24 cellular contexts compared by ENCODE assay signal in the genomic region with DNA sequence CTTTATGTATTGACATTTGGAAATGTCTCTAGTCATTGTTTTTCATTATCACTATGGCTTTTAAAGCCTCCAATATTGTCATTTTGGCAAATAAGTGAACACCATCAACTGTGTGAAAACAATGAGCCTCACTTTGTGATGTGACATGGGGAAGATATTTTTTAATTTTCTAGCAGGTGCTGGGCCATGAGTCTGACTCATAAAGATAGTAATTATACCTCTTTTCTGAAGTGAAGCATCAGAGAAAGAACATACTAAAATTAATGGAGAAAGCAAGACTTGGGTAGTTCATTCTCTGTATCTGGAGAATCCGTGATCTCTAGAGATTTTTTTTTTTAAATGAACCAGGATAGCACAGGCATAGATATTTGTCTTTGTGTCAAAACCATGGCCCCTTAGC.
DNase-seq lines count a peak whose midpoint lies in the region; ATAC-seq and TF ChIP-seq lines count a peak whose summit lies in the region.
"Had no signal": no experiment of that assay in that cellular context is flagged by ENCODE, and none has a peak within 500 bp of the region (broad histone marks: within the 10 kb centered on the region; RNA-seq: fewer than 3 reads in every experiment).

No MANE protein-coding gene starts in this region.

- TF ChIP-seq CTCF in Caco-2 (IDR thresholded peaks at IDR 0.05; ENCODE audit: insufficient read depth in 1 of 2, low read depth in 1 of 2, low read length in 1 of 2, severe bottlenecking in 1 of 2, unreplicated experiment in 1 of 2), result no peak
- TF ChIP-seq CTCF in CD8-positive, alpha-beta T cell (IDR thresholded peaks at IDR 0.05), result no peak

- no TSS peak for BruUV-seq in Caco-2 (replicated peaks; lab: Mats Ljungman, UMichigan)

- H3K9me3 ChIP-seq in Caco-2, result no peaks in the 10 kb centered on the region
- no peaks in the 10 kb centered on the region for H3K9me3 ChIP-seq in CD8-positive, alpha-beta T cell (ENCODE audit: low read length)

- H3K36me3 Mint-ChIP-seq in Caco-2 (ENCODE audit: insufficient read depth, unreplicated experiment), result no peaks in the 10 kb centered on the region
- no peaks in the 10 kb centered on the region for H3K36me3 Mint-ChIP-seq in activated naive CD4-positive, alpha-beta T cell treated with anti-CD3 and anti-CD28 coated beads, Interleukin-2, amount 10 ng/mL, durations not matched to agents 7 days and 5 days
- H3K36me3 Mint-ChIP-seq in activated naive CD4-positive, alpha-beta T cell treated with anti-CD3 and anti-CD28 coated beads for 36 hours (ENCODE audit: low read depth), result no peaks in the 10 kb centered on the region
- no peaks in the 10 kb centered on the region for H3K36me3 Mint-ChIP-seq in CD8-positive, alpha-beta T cell
- H3K36me3 Mint-ChIP-seq: activated naive CD8-positive, alpha-beta T cell had no signal

- CTCF ChIA-PET in Caco-2 (lab: Charles Lee), result no interaction called here
- CTCF ChIA-PET in activated naive CD4-positive, alpha-beta T cell treated with anti-CD3 and anti-CD28 coated beads, Interleukin-2, amount 10 ng/mL, durations not matched to agents 7 days and 5 days (lab: Charles Lee), result no interaction called here
- CTCF ChIA-PET in activated naive CD4-positive, alpha-beta T cell treated with anti-CD3 and anti-CD28 coated beads for 36 hours (lab: Charles Lee), result no interaction called here
- CTCF ChIA-PET in CD8-positive, alpha-beta T cell (lab: Charles Lee), result no interaction called here

- peak overlapping the region; percentile 18 for H3K4me3 Mint-ChIP-seq in Caco-2 (ENCODE audit: unreplicated experiment)
- no peak overlapping the region for H3K4me3 Mint-ChIP-seq in activated naive CD4-positive, alpha-beta T cell treated with anti-CD3 and anti-CD28 coated beads, Interleukin-2, amount 10 ng/mL, durations not matched to agents 7 days and 5 days
- H3K4me3 Mint-ChIP-seq in activated naive CD4-positive, alpha-beta T cell treated with anti-CD3 and anti-CD28 coated beads for 36 hours, result no peak overlapping the region
- no peak overlapping the region for H3K4me3 Mint-ChIP-seq in CD8-positive, alpha-beta T cell
- H3K4me3 Mint-ChIP-seq: activated B cell treated with CpG ODN at 0.5 μM for 24 hours; activated CD8-positive, alpha-beta T cell treated with anti-CD3 and anti-CD28 coated beads, Interleukin-2, amount 10 ng/mL, durations not matched to agents 7 days and 5 days; activated naive CD8-positive, alpha-beta T cell; activated T-cell treated with anti-CD3 and anti-CD28 coated beads, Interleukin-2, amount 50 U/mL, for 4 hours; endodermal cell; GM23338; nephron progenitor cell had no signal

- H3K4me1 ChIP-seq in Caco-2, result peaks cover 28% of the 10 kb centered on the region
- H3K4me1 ChIP-seq in CD8-positive, alpha-beta T cell (ENCODE audit: insufficient read depth, low read length), result no peaks in the 10 kb centered on the region

- no peaks in the 10 kb centered on the region for H3K27me3 Mint-ChIP-seq in Caco-2 (ENCODE audit: insufficient read depth, unreplicated experiment)
- peaks cover 8% of the 10 kb centered on the region for H3K27me3 Mint-ChIP-seq in activated naive CD4-positive, alpha-beta T cell treated with anti-CD3 and anti-CD28 coated beads, Interleukin-2, amount 10 ng/mL, durations not matched to agents 7 days and 5 days
- H3K27me3 Mint-ChIP-seq in activated naive CD4-positive, alpha-beta T cell treated with anti-CD3 and anti-CD28 coated beads for 36 hours (ENCODE audit: low read depth), result no peaks in the 10 kb centered on the region
- H3K27me3 Mint-ChIP-seq in CD8-positive, alpha-beta T cell (ENCODE audit: low read depth), result peaks cover 3% of the 10 kb centered on the region
- H3K27me3 Mint-ChIP-seq: activated B cell treated with CpG ODN at 0.5 μM for 24 hours, progenitor cell of endocrine pancreas had no signal

- ATAC-seq in GM18907 (IDR thresholded peaks at IDR 0.05; ENCODE audit: unreplicated experiment) (peak; percentile 43), GM21786 (IDR thresholded peaks at IDR 0.05; ENCODE audit: unreplicated experiment) (peak; percentile 36), HG03354 (IDR thresholded peaks at IDR 0.05; ENCODE audit: poor library complexity, severe bottlenecking, unreplicated experiment) (peak; percentile 39), HG02798 (IDR thresholded peaks at IDR 0.05; ENCODE audit: poor library complexity, unreplicated experiment) (no peak)
- ATAC-seq in CD8-positive, alpha-beta T cell, result no peak
- ATAC-seq: activated CD8-positive, alpha-beta T cell treated with anti-CD3 and anti-CD28 coated beads, Interleukin-2, amount 10 ng/mL, durations not matched to agents 7 days and 5 days; activated T-cell treated with anti-CD3 and anti-CD28 coated beads, Interleukin-2, amount 50 U/mL, for 4 hours; GM23338; left cardiac atrium had no signal

- no peak for DNase-seq in Caco-2
- no peak for DNase-seq in activated naive CD4-positive, alpha-beta T cell treated with anti-CD3 and anti-CD28 coated beads, Interleukin-2, amount 10 ng/mL, durations not matched to agents 7 days and 5 days
- DNase-seq in activated naive CD4-positive, alpha-beta T cell treated with anti-CD3 and anti-CD28 coated beads for 36 hours, result no peak
- DNase-seq in CD8-positive, alpha-beta T cell, result no peak
- DNase-seq: activated B cell treated with CpG ODN at 0.5 μM for 24 hours; activated CD8-positive, alpha-beta T cell treated with anti-CD3 and anti-CD28 coated beads, Interleukin-2, amount 10 ng/mL, durations not matched to agents 7 days and 5 days; activated T-cell treated with anti-CD3 and anti-CD28 coated beads, Interleukin-2, amount 50 U/mL, for 4 hours; endodermal cell; GF-D8; glutamatergic neuron; left cardiac atrium; NCI-H2081 treated with DMSO at 0.1 percent for 48 hours; NCI-H510A; nephron progenitor cell; stimulated activated CD4-positive, alpha-beta T cell treated with anti-CD3 and anti-CD28 coated beads, Interleukin-4, amount 100 ng/mL, for 24 hours; T-helper 9 cell had no signal

- peak overlapping the region; percentile 24 for H3K27ac Mint-ChIP-seq in Caco-2 (ENCODE audit: unreplicated experiment)
- H3K27ac Mint-ChIP-seq in activated naive CD4-positive, alpha-beta T cell treated with anti-CD3 and anti-CD28 coated beads, Interleukin-2, amount 10 ng/mL, durations not matched to agents 7 days and 5 days, result no peak overlapping the region
- no peak overlapping the region for H3K27ac Mint-ChIP-seq in activated naive CD4-positive, alpha-beta T cell treated with anti-CD3 and anti-CD28 coated beads for 36 hours
- H3K27ac Mint-ChIP-seq in CD8-positive, alpha-beta T cell, result no peak overlapping the region
- H3K27ac Mint-ChIP-seq: activated B cell treated with CpG ODN at 0.5 μM for 24 hours; activated CD8-positive, alpha-beta T cell treated with anti-CD3 and anti-CD28 coated beads, Interleukin-2, amount 10 ng/mL, durations not matched to agents 7 days and 5 days; activated naive CD8-positive, alpha-beta T cell; endodermal cell; GM23338; nephron progenitor cell; progenitor cell of endocrine pancreas had no signal

- intact Hi-C loops in Caco-2 (cut with micrococcal nuclease; ENCODE audit: unreplicated experiment), result loop anchor here (2.0 to 5.0 kb wide), 4 partner anchors 18 to 242 kb away; no protein-coding TSS in a partner anchor
- intact Hi-C loops in activated naive CD4-positive, alpha-beta T cell treated with anti-CD3 and anti-CD28 coated beads for 36 hours (cut with micrococcal nuclease), result no loop called here
- intact Hi-C loops in CD8-positive, alpha-beta T cell (cut with DNase I, micrococcal nuclease), result no loop called here

- H3K27me3 ChIP-seq in Caco-2 (replicated peaks; ENCODE audit: control insufficient read depth, insufficient read depth, low read length), result no peaks in the 10 kb centered on the region
- H3K27me3 ChIP-seq in CD8-positive, alpha-beta T cell (ENCODE audit: insufficient read depth, low read length), result no peaks in the 10 kb centered on the region

- POLR2A ChIA-PET in Caco-2 (lab: Charles Lee), result no interaction called here
- POLR2A ChIA-PET in CD8-positive, alpha-beta T cell (lab: Charles Lee), result no interaction called here

- H3K4me1 Mint-ChIP-seq in Caco-2 (ENCODE audit: low read depth, unreplicated experiment), result peaks cover 16% of the 10 kb centered on the region
- no peaks in the 10 kb centered on the region for H3K4me1 Mint-ChIP-seq in activated naive CD4-positive, alpha-beta T cell treated with anti-CD3 and anti-CD28 coated beads, Interleukin-2, amount 10 ng/mL, durations not matched to agents 7 days and 5 days
- H3K4me1 Mint-ChIP-seq in activated naive CD4-positive, alpha-beta T cell treated with anti-CD3 and anti-CD28 coated beads for 36 hours (ENCODE audit: low read depth), result peaks cover 6% of the 10 kb centered on the region
- no peaks in the 10 kb centered on the region for H3K4me1 Mint-ChIP-seq in CD8-positive, alpha-beta T cell (ENCODE audit: low read depth)

- H3K36me3 ChIP-seq in Caco-2 (ENCODE audit: control insufficient read depth, insufficient read depth, low read length), result no peaks in the 10 kb centered on the region
- no peaks in the 10 kb centered on the region for H3K36me3 ChIP-seq in CD8-positive, alpha-beta T cell (ENCODE audit: insufficient read depth, low read length)

- no peak overlapping the region for H3K27ac ChIP-seq in CD8-positive, alpha-beta T cell (ENCODE audit: low read depth, low read length)
- H3K27ac ChIP-seq: RWPE1 had no signal

- H3K9me3 Mint-ChIP-seq in Caco-2 (ENCODE audit: unreplicated experiment), result peaks cover 10% of the 10 kb centered on the region
- no peaks in the 10 kb centered on the region for H3K9me3 Mint-ChIP-seq in activated naive CD4-positive, alpha-beta T cell treated with anti-CD3 and anti-CD28 coated beads, Interleukin-2, amount 10 ng/mL, durations not matched to agents 7 days and 5 days
- H3K9me3 Mint-ChIP-seq in activated naive CD4-positive, alpha-beta T cell treated with anti-CD3 and anti-CD28 coated beads for 36 hours, result no peaks in the 10 kb centered on the region
- no peaks in the 10 kb centered on the region for H3K9me3 Mint-ChIP-seq in CD8-positive, alpha-beta T cell
- H3K9me3 Mint-ChIP-seq: activated B cell treated with CpG ODN at 0.5 μM for 24 hours; activated T-cell treated with anti-CD3 and anti-CD28 coated beads, Interleukin-2, amount 50 U/mL, for 4 hours; endodermal cell; GM23338; nephron progenitor cell had no signal

- no peak overlapping the region for H3K4me3 ChIP-seq in Caco-2 (ENCODE audit: low read depth, low read length)
- no peak overlapping the region for H3K4me3 ChIP-seq in CD8-positive, alpha-beta T cell (ENCODE audit: low read depth, low read length)
- H3K4me3 ChIP-seq: GM23338 had no signal

Comparison
In these comparisons a context has a peak if more than half of its experiments do, and no peak if none do; other contexts are left out.
1. ATAC-seq: peak in GM18907 (single experiment), GM21786 (single experiment) and HG03354 (single experiment); none in HG02798 (single experiment) and CD8-positive, alpha-beta T cell (single experiment).